ENCODE assay signal across 22 cellular contexts in genomic region chr3:124997303-124998246, GRCh38. TPM values are rescaled to one million over a fixed set of nuclear protein-coding genes. Genes with fewer than 3 reads are reported as not detected.
DNase-seq lines count a peak whose midpoint lies in the region; ATAC-seq and TF ChIP-seq lines count a peak whose summit lies in the region.
"Had no signal": no experiment of that assay in that cellular context is flagged by ENCODE, and none has a peak within 500 bp of the region (broad histone marks: within the 10 kb centered on the region; RNA-seq: fewer than 3 reads in every experiment).

No MANE protein-coding gene starts in this region.

- H3K27me3 ChIP-seq in CD4-positive, CD25-positive, alpha-beta regulatory T cell (ENCODE audit: control insufficient read depth, insufficient read depth, low read length): no peaks in the 10 kb centered on the region
- H3K27me3 ChIP-seq in GM23248 (replicated peaks; ENCODE audit: insufficient read depth) (no peaks in the 10 kb centered on the region), body of pancreas (no peaks in the 10 kb centered on the region)
- no peaks in the 10 kb centered on the region for H3K27me3 ChIP-seq in naive thymus-derived CD4-positive, alpha-beta T cell (ENCODE audit: control insufficient read depth in 2 of 2, insufficient read depth in 2 of 2, low read length in 2 of 2)

- peaks cover 0 to 10% (median 5%) of the 10 kb centered on the region in 4 donors for H3K4me1 Mint-ChIP-seq in CD4-positive, CD25-positive, alpha-beta regulatory T cell
- peaks cover 5 to 48% (median 32%) of the 10 kb centered on the region in 7 donors for H3K4me1 Mint-ChIP-seq in naive thymus-derived CD4-positive, alpha-beta T cell
- H3K4me1 Mint-ChIP-seq in endothelial cell (ENCODE audit: unreplicated experiment): peaks cover 20% of the 10 kb centered on the region

- no peak overlapping the region for H3K4me2 ChIP-seq in GM23248 (ENCODE audit: unreplicated experiment)

- intact Hi-C loops in naive thymus-derived CD4-positive, alpha-beta T cell (cut with micrococcal nuclease): loop anchor here in 1 of 2 donors (5.0 kb wide), 1 partner anchor 235 kb away; no protein-coding TSS in a partner anchor
- intact Hi-C loops in body of pancreas (cut with DNase I): no loop called here

- no peaks in the 10 kb centered on the region for H3K9me3 Mint-ChIP-seq in CD4-positive, CD25-positive, alpha-beta regulatory T cell
- no peaks in the 10 kb centered on the region for H3K9me3 Mint-ChIP-seq in naive thymus-derived CD4-positive, alpha-beta T cell
- H3K9me3 Mint-ChIP-seq in endothelial cell (ENCODE audit: unreplicated experiment): no peaks in the 10 kb centered on the region
- H3K9me3 Mint-ChIP-seq: T-helper 2 cell treated with Interferon-gamma antibody and Interleukin-4, amounts not matched to agents 5 μg/mL and 100 μg/mL, for 36 hours had no signal

- no peak overlapping the region for H3K27ac ChIP-seq in CD4-positive, CD25-positive, alpha-beta regulatory T cell (ENCODE audit: insufficient read depth, low read length, poor library complexity, severe bottlenecking)
- H3K27ac ChIP-seq in GM23248 (0 out of 2 replicates have a peak overlapping the region, but pooled peaks have one; percentile 5), body of pancreas (peak overlapping the region in 1 of 4 donors; percentile 65)
- no peak overlapping the region for H3K27ac ChIP-seq in naive thymus-derived CD4-positive, alpha-beta T cell (ENCODE audit: low read depth, low read length)

- 87 to 88% methylated on average over 21 of the region's 21 CpGs for WGBS in GM23248 (ENCODE audit: low coverage in 1 of 2, low lambda C conversion rate in 2 of 2, missing lambda C conversion rate in 2 of 2), 2 experiments
- WGBS in body of pancreas, 2 donors: 93 to 94% methylated on average over 21 of the region's 21 CpGs

- no peak overlapping the region for H3K4me3 ChIP-seq in CD4-positive, CD25-positive, alpha-beta regulatory T cell (ENCODE audit: low read depth, low read length)
- no peak overlapping the region for H3K4me3 ChIP-seq in GM23248
- no peak overlapping the region for H3K4me3 ChIP-seq in naive thymus-derived CD4-positive, alpha-beta T cell (ENCODE audit: low read length)
- H3K4me3 ChIP-seq in body of pancreas: no peak overlapping the region
- H3K4me3 ChIP-seq: HAP-1, mucosa of descending colon had no signal

- no peak overlapping the region for H2AFZ ChIP-seq in GM23248

- H3K36me3 Mint-ChIP-seq in CD4-positive, CD25-positive, alpha-beta regulatory T cell: peaks cover 63% of the 10 kb centered on the region
- H3K36me3 Mint-ChIP-seq in naive thymus-derived CD4-positive, alpha-beta T cell: peaks cover 8 to 65% (median 31%) of the 10 kb centered on the region in 5 donors
- H3K36me3 Mint-ChIP-seq in endothelial cell (ENCODE audit: low read depth, unreplicated experiment): peaks cover 18% of the 10 kb centered on the region

- no peak for TF ChIP-seq POLR2A in body of pancreas (IDR thresholded peaks at IDR 0.05)

- no peak for ATAC-seq in CD4-positive, CD25-positive, alpha-beta regulatory T cell (ENCODE audit: low read depth in 2 of 2)
- no peak for ATAC-seq in naive thymus-derived CD4-positive, alpha-beta T cell
- ATAC-seq in body of pancreas: no peak
- ATAC-seq: left colon, mucosa of descending colon, sciatic nerve had no signal

- CTCF ChIA-PET in naive thymus-derived CD4-positive, alpha-beta T cell (lab: Charles Lee): interaction anchor here (0.6 to 1.2 kb wide), 2 partner anchors 237 to 588 kb away, joined by 3 read pairs; no protein-coding TSS in a partner anchor

- H3K9me2 ChIP-seq in GM23248 (ENCODE audit: insufficient read depth): no peaks in the 10 kb centered on the region

- H4K20me1 ChIP-seq in GM23248 (ENCODE audit: insufficient read depth): no peaks in the 10 kb centered on the region

- peak overlapping the region; percentile 14 to 71 (median 36) for H3K27ac Mint-ChIP-seq in CD4-positive, CD25-positive, alpha-beta regulatory T cell
- H3K27ac Mint-ChIP-seq in naive thymus-derived CD4-positive, alpha-beta T cell: peak overlapping the region in 8 of 9 donors; percentile 13 to 99 (median 53)
- H3K27ac Mint-ChIP-seq in endothelial cell (ENCODE audit: unreplicated experiment): no peak overlapping the region
- H3K27ac Mint-ChIP-seq: T-helper 2 cell treated with Interferon-gamma antibody and Interleukin-4, amounts not matched to agents 5 μg/mL and 100 μg/mL, for 36 hours had no signal

- H3K4me3 Mint-ChIP-seq in CD4-positive, CD25-positive, alpha-beta regulatory T cell: no peak overlapping the region
- H3K4me3 Mint-ChIP-seq in naive thymus-derived CD4-positive, alpha-beta T cell: no peak overlapping the region
- no peak overlapping the region for H3K4me3 Mint-ChIP-seq in endothelial cell (ENCODE audit: unreplicated experiment)
- H3K4me3 Mint-ChIP-seq: T-helper 2 cell treated with Interferon-gamma antibody and Interleukin-4, amounts not matched to agents 5 μg/mL and 100 μg/mL, for 36 hours had no signal

- POLR2A ChIA-PET in naive thymus-derived CD4-positive, alpha-beta T cell (lab: Charles Lee): no interaction called here

- H3K79me2 ChIP-seq in GM23248 (ENCODE audit: insufficient read depth): peaks cover 31% of the 10 kb centered on the region

- peaks cover 76% of the 10 kb centered on the region for H3K36me3 ChIP-seq in CD4-positive, CD25-positive, alpha-beta regulatory T cell (ENCODE audit: control insufficient read depth, insufficient read depth, low read length)
- H3K36me3 ChIP-seq in GM23248 (ENCODE audit: low read depth): peaks cover 91% of the 10 kb centered on the region
- H3K36me3 ChIP-seq in naive thymus-derived CD4-positive, alpha-beta T cell (ENCODE audit: control insufficient read depth in 2 of 3, insufficient read depth in 3 of 3, low read length in 3 of 3): peaks cover 0 to 68% (median 6%) of the 10 kb centered on the region in 3 experiments
- no peaks in the 10 kb centered on the region for H3K36me3 ChIP-seq in body of pancreas (replicated peaks in 1 of 2; ENCODE audit: insufficient read depth in 1 of 2, low read depth in 2 of 2)

- no peak for DNase-seq in CD4-positive, CD25-positive, alpha-beta regulatory T cell
- no peak for DNase-seq in GM23248
- peak; percentile 51 for DNase-seq in astrocyte of the hippocampus (ENCODE audit: low read depth, low spot score)
- DNase-seq in naive thymus-derived CD4-positive, alpha-beta T cell: no peak
- DNase-seq in body of pancreas: no peak
- no peak for DNase-seq in endothelial cell (ENCODE audit: low spot score)
- DNase-seq in NCI-H1092 treated with DMSO at 0.1 percent for 48 hours (lab: John Stamatoyannopoulos, UW): no peak
- DNase-seq: activated CD4-positive, CD25-positive, alpha-beta regulatory T cell treated with anti-CD3 and anti-CD28 coated beads, Interleukin-2, amount 50 U/mL, for 72 hours; activated effector memory CD4-positive, alpha-beta T cell treated with Interleukin-2 at 50 U/mL for 16 hours; amniotic stem cell; Calu3; cerebellar nuclear complex; KBM-7; mucosa of descending colon; NCI-H526; occipital lobe; SIG-M5; stimulated activated CD4-positive, alpha-beta T cell treated with anti-CD3 and anti-CD28 coated beads, Interleukin-1b, Interleukin-23, amount 100 ng/mL, for 48 hours had no signal

- in situ Hi-C loops in GM23248 (cut with MboI): no loop called here

- H3F3A ChIP-seq in GM23248 (ENCODE audit: insufficient read depth): peaks cover 77% of the 10 kb centered on the region

- H3K27me3 Mint-ChIP-seq in CD4-positive, CD25-positive, alpha-beta regulatory T cell: no peaks in the 10 kb centered on the region
- no peaks in the 10 kb centered on the region for H3K27me3 Mint-ChIP-seq in naive thymus-derived CD4-positive, alpha-beta T cell
- peaks cover 3% of the 10 kb centered on the region for H3K27me3 Mint-ChIP-seq in endothelial cell (ENCODE audit: unreplicated experiment)

- TF ChIP-seq CTCF in body of pancreas (IDR thresholded peaks at IDR 0.05) (no peak), endothelial cell (IDR thresholded peaks at IDR 0.05; ENCODE audit: unreplicated experiment) (no peak)

- H3K4me1 ChIP-seq in CD4-positive, CD25-positive, alpha-beta regulatory T cell (ENCODE audit: control insufficient read depth, insufficient read depth, low read length, poor library complexity, severe bottlenecking): no peaks in the 10 kb centered on the region
- H3K4me1 ChIP-seq in GM23248 (ENCODE audit: insufficient read depth): peaks cover 14% of the 10 kb centered on the region
- H3K4me1 ChIP-seq in naive thymus-derived CD4-positive, alpha-beta T cell (ENCODE audit: control insufficient read depth in 2 of 2, insufficient read depth in 2 of 2, low read length in 2 of 2): peaks cover 0 to 13% of the 10 kb centered on the region in 2 donors
- peaks cover 48% of the 10 kb centered on the region for H3K4me1 ChIP-seq in body of pancreas

- H3K9me3 ChIP-seq in CD4-positive, CD25-positive, alpha-beta regulatory T cell (ENCODE audit: control insufficient read depth in 2 of 2, low read length in 2 of 2): no peaks in the 10 kb centered on the region
- H3K9me3 ChIP-seq in GM23248 (ENCODE audit: low read depth) (no peaks in the 10 kb centered on the region), body of pancreas (no peaks in the 10 kb centered on the region)
- no peaks in the 10 kb centered on the region for H3K9me3 ChIP-seq in naive thymus-derived CD4-positive, alpha-beta T cell (ENCODE audit: control insufficient read depth in 2 of 3, low read length in 3 of 3)
- H3K9me3 ChIP-seq: HAP-1, mucosa of descending colon had no signal

- no peak overlapping the region for H3K9ac ChIP-seq in GM23248

RNA-seq across cellular contexts. Expression of gene HEG1, which starts 58.2 kb away (rescaled TPM):
- 24.8 TPM for total RNA-seq in CD4-positive, CD25-positive, alpha-beta regulatory T cell
- 1 to 10 TPM in 3 of 4 donors, under 1 TPM in 1; 0.95 to 3.4 (median 2.1) TPM for polyA plus RNA-seq in CD4-positive, CD25-positive, alpha-beta regulatory T cell
- total RNA-seq in GM23248 (2014; rRNA removed; shearing (Covaris generic)): 116 and 137 TPM in 2 replicates
- polyA plus RNA-seq in GM23248 (2016; fragmentation: Nextera tagmentation; extraction: Ambion mirVana): 32.0 and 32.1 TPM in 2 replicates
- 10 to 100 TPM; 16.9 to 45.4 (median 20.0) TPM for total RNA-seq in naive thymus-derived CD4-positive, alpha-beta T cell
- polyA plus RNA-seq in naive thymus-derived CD4-positive, alpha-beta T cell: 1 to 10 TPM; 2.1 to 5.4 TPM
- 10 to 100 TPM; 45.7 to 46.1 TPM for total RNA-seq in body of pancreas
- total RNA-seq in endothelial cell (ENCODE audit: unreplicated experiment): 17.1 TPM
